14 cellular contexts compared by ENCODE assay signal in the genomic region with DNA sequence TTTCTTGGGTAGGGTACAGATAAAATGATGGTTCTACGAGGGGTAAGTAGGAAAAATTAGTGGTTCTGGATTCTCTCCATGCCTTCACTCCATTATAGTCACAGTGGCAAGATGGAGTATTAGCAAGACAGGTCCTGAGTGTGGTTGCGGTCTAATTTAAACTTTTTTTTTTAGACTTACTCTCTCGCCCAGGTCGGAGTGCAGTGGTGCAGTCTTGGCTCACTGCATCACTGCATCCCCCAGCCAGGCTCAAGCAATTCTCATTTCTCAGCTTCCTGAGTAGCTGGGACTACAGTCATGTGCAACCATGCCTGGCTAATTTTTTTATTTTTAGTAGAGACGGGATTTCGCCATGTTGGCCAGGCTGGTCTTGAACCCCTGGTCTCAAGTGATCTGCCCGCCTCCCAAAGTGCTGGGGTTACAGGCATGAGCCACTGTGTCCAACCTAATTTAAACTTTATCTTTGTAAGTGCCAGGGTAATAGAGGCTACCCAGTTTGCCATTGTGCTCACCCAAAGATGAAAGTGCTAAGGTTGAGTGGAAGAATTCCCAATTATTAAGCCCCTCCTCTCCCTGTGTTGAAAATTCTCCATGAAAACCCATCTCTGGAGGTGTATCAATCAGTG. TPM values are rescaled to one million over a fixed set of nuclear protein-coding genes. Genes with fewer than 3 reads are reported as not detected.
DNase-seq lines count a peak whose midpoint lies in the region; ATAC-seq and TF ChIP-seq lines count a peak whose summit lies in the region.
"Had no signal": no experiment of that assay in that cellular context is flagged by ENCODE, and none has a peak within 500 bp of the region (broad histone marks: within the 10 kb centered on the region; RNA-seq: fewer than 3 reads in every experiment).

No MANE protein-coding gene starts in this region.

- H3K9ac ChIP-seq in Karpas-422 (ENCODE audit: low read length), result no peak overlapping the region
- H3K9ac ChIP-seq: neural progenitor cell had no signal

- DNase-seq in Karpas-422, result peak; percentile 78
- no peak for DNase-seq in foreskin keratinocyte
- no peak for DNase-seq in activated naive CD4-positive, alpha-beta T cell treated with Interleukin-2 at 50 U/mL for 16 hours
- no peak for DNase-seq in left lung
- DNase-seq in NCI-H2227 (lab: John Stamatoyannopoulos, UW; ENCODE audit: unreplicated experiment), result no peak
- DNase-seq: activated gamma-delta T cell, BE2C, endodermal cell, left ventricle myocardium superior, PC-3 had no signal

- no peaks in the 10 kb centered on the region for H3K9me3 ChIP-seq in Karpas-422 (ENCODE audit: low read length)
- H3K9me3 ChIP-seq in left lung, result peaks cover 0 to 3% of the 10 kb centered on the region in 2 donors
- H3K9me3 ChIP-seq: BE2C had no signal

- ATAC-seq in GM18517 (IDR thresholded peaks at IDR 0.05; ENCODE audit: unreplicated experiment), result peak; percentile 86
- ATAC-seq in GM21390 (IDR thresholded peaks at IDR 0.05; ENCODE audit: unreplicated experiment), result peak; percentile 93
- peak; percentile 87 for ATAC-seq in HG02981 (IDR thresholded peaks at IDR 0.05; ENCODE audit: unreplicated experiment)
- no peak for ATAC-seq in foreskin keratinocyte
- ATAC-seq in left lung, result no peak
- ATAC-seq: left ventricle myocardium superior, PC-3 had no signal

- peak overlapping the region; percentile 55 for H3K4me2 ChIP-seq in Karpas-422 (ENCODE audit: low read depth, low read length, poor library complexity, severe bottlenecking)
- H3K4me2 ChIP-seq: neural progenitor cell had no signal

- intact Hi-C loops in left lung (cut with DNase I), result no loop called here

- H3K36me3 ChIP-seq in Karpas-422 (ENCODE audit: insufficient read depth, low read length) (no peaks in the 10 kb centered on the region), left lung (no peaks in the 10 kb centered on the region)
- H3K36me3 ChIP-seq: BE2C, neural progenitor cell had no signal

- H2AFZ ChIP-seq in Karpas-422 (ENCODE audit: low read length), result no peak overlapping the region
- H2AFZ ChIP-seq: neural progenitor cell had no signal

- peaks cover 22% of the 10 kb centered on the region for H3K4me1 ChIP-seq in Karpas-422 (ENCODE audit: low read length)
- H3K4me1 ChIP-seq in foreskin keratinocyte, result no peaks in the 10 kb centered on the region
- no peaks in the 10 kb centered on the region for H3K4me1 ChIP-seq in left lung
- H3K4me1 ChIP-seq: BE2C had no signal

- H3K4me3 ChIP-seq in Karpas-422 (ENCODE audit: low read length) (no peak overlapping the region), left lung (no peak overlapping the region)
- H3K4me3 ChIP-seq: neural progenitor cell had no signal

- no peaks in the 10 kb centered on the region for H3K79me2 ChIP-seq in Karpas-422 (ENCODE audit: low read length)

- H3K27ac ChIP-seq in Karpas-422 (ENCODE audit: low read length) (no peak overlapping the region), foreskin keratinocyte (no peak overlapping the region), left lung (no peak overlapping the region)
- H3K27ac ChIP-seq: neural progenitor cell had no signal

- H3K9me2 ChIP-seq in Karpas-422 (replicated peaks; ENCODE audit: insufficient read depth, low read length), result no peaks in the 10 kb centered on the region

- H3K27me3 ChIP-seq in Karpas-422 (ENCODE audit: low read length) (no peaks in the 10 kb centered on the region), foreskin keratinocyte (no peaks in the 10 kb centered on the region), left lung (no peaks in the 10 kb centered on the region)
- H3K27me3 ChIP-seq: BE2C, neural progenitor cell had no signal

- H4K20me1 ChIP-seq in Karpas-422 (ENCODE audit: insufficient read depth, low read depth, low read length), result peaks cover 8% of the 10 kb centered on the region; the same call in 1 of the 2 replicates

- TF ChIP-seq CTCF in foreskin keratinocyte (conservative IDR thresholded peaks at IDR 0.05), result no peak
- TF ChIP-seq CTCF in left lung (IDR thresholded peaks at IDR 0.05), result no peak

RNA-seq across cellular contexts. Expression of a gene that starts 30.4 kb away (rescaled TPM):
- total RNA-seq in Karpas-422 (2014; rRNA removed; shearing (Covaris generic); ENCODE audit: low replicate concordance), result 2.8 and 7.3 TPM in 2 replicates
- total RNA-seq in foreskin keratinocyte (1.3 and 1.5 TPM in 2 replicates), left lung (1 to 10 TPM; 6.4 to 7.6 TPM)
- polyA plus RNA-seq in foreskin keratinocyte, result 1.3 and 1.9 TPM in 2 replicates
- total RNA-seq: PC-3 had no signal

Comparison
In these comparisons a context has a peak if more than half of its experiments do, and no peak if none do; other contexts are left out.
1. ATAC-seq: peak in GM18517 (single experiment), GM21390 (single experiment) and HG02981 (single experiment); none in foreskin keratinocyte (single experiment) and left lung (single experiment).